25 cellular contexts compared by ENCODE assay signal in the genomic region with DNA sequence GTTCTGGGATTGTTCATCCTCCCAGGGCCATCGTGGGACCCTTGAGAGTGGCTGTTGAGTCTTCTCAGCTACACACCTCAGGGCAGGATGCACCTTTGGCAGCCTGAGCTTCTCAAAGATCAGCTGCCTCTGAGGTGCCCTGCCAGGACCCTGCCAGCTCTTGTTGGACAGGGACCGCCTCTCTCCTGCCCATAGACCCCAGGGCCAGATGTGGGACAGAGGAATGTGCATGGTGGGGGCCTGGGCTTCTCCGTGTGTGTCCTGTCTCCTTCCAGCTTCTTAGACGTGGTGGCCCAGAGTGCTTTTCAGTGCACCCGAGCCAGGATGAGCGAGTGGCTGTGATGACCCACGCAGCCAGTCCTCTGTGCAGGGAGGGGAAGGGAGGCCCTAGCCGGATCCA. TPM values are rescaled to one million over a fixed set of nuclear protein-coding genes. Genes with fewer than 3 reads are reported as not detected.
"Had no signal": no experiment of that assay in that cellular context is flagged by ENCODE, and none has a peak within 500 bp of the region (broad histone marks: within the 10 kb centered on the region; RNA-seq: fewer than 3 reads in every experiment).

No MANE protein-coding gene starts in this region.

- ATAC-seq: left colon; left lung; mucosa of descending colon; naive thymus-derived CD4-positive, alpha-beta T cell; natural killer cell treated with Interleukin-12 subunit alpha and Interleukin-12 subunit beta and Interleukin-15 and Interleukin-18, amount 100 ng/mL, for 72 hours; right cardiac atrium; sciatic nerve; stimulated activated naive B cell treated with anti-CD40 and anti-IgM and Interleukin-4, amounts not matched to agents 10 μg/mL and 1 μg/mL and 100 μg/mL, for 72 hours; stimulated activated naive CD8-positive, alpha-beta T cell treated with anti-CD3 and anti-CD28 coated beads, Interleukin-15, Interleukin-2, amounts not matched to agents 100 U/mL and 50 U/mL, for 24 hours had no signal

- H3K4me1 ChIP-seq: prostate gland, transverse colon had no signal

- DNase-seq: hippocampal formation; left colon; left lung; midbrain; mucosa of descending colon; naive thymus-derived CD4-positive, alpha-beta T cell; nucleus accumbens; ovary; retina; right cardiac atrium; stimulated activated CD4-positive, alpha-beta T cell treated with anti-CD3 and anti-CD28 coated beads, Interleukin-1b, Interleukin-23, amount 100 ng/mL, for 48 hours; stimulated activated CD4-positive, alpha-beta T cell treated with anti-CD3 and anti-CD28 coated beads, Interleukin-2, amount 100 ng/mL, for 48 hours; stimulated activated naive B cell treated with anti-CD40 and anti-IgM and Interleukin-4, amounts not matched to agents 10 μg/mL and 1 μg/mL and 100 μg/mL, for 72 hours; stimulated activated naive CD8-positive, alpha-beta T cell treated with anti-CD3 and anti-CD28 coated beads, Interleukin-15, Interleukin-2, amounts not matched to agents 100 U/mL and 50 U/mL, for 24 hours; stomach; testis; thyroid gland; transverse colon; upper lobe of left lung had no signal

- H3K27ac ChIP-seq: left lung, ovary, prostate gland, skin epidermis, stomach, testis, thyroid gland, transverse colon, upper lobe of left lung, vagina had no signal

- H3K9me3 ChIP-seq: left lung, mucosa of descending colon, ovary, prostate gland, stomach, testis, thyroid gland, transverse colon, upper lobe of left lung, vagina had no signal

- FAIRE-seq: keratinocyte had no signal

- H3K27me3 ChIP-seq: left lung, ovary, stomach, testis, thyroid gland, transverse colon, upper lobe of left lung, vagina had no signal

- H3K36me3 ChIP-seq: ovary, prostate gland, thyroid gland, transverse colon, upper lobe of left lung, vagina had no signal

- H3K4me3 ChIP-seq: left lung, mucosa of descending colon, ovary, prostate gland, skin epidermis, stomach, testis, thyroid gland, transverse colon, upper lobe of left lung, vagina had no signal

RNA-seq across cellular contexts. Expression of a gene that starts 32.9 kb away (rescaled TPM):
- polyA plus RNA-seq: naive thymus-derived CD4-positive, alpha-beta T cell had no signal
